ENCODE assay signal across 11 cellular contexts in genomic region chr1:154809436-154810413, GRCh38.
A peak's percentile ranks its signal among the peaks of the same experiment; 100 is the strongest.
DNase-seq lines count a peak whose midpoint lies in the region; ATAC-seq and TF ChIP-seq lines count a peak whose summit lies in the region.
"Had no signal": no experiment of that assay in that cellular context is flagged by ENCODE, and none has a peak within 500 bp of the region (broad histone marks: within the 10 kb centered on the region; RNA-seq: fewer than 3 reads in every experiment).

No MANE protein-coding gene starts in this region.

- no peak for ATAC-seq in HG03135 (IDR thresholded peaks at IDR 0.05; ENCODE audit: unreplicated experiment)

- no peak overlapping the region for H3K4me3 ChIP-seq in foreskin fibroblast (ENCODE audit: low read depth in 1 of 2, low read length in 2 of 2)

- TF ChIP-seq CTCF in foreskin fibroblast (IDR thresholded peaks at IDR 0.05; ENCODE audit: low read depth, low read length) = no peak

- no peaks in the 10 kb centered on the region for H3K9me3 Mint-ChIP-seq in activated CD4-positive, alpha-beta T cell treated with anti-CD3 and anti-CD28 coated beads, Interleukin-2, amount 10 ng/mL, durations not matched to agents 24 days and 14 days
- H3K9me3 Mint-ChIP-seq in stimulated activated naive CD8-positive, alpha-beta T cell treated with anti-CD3 and anti-CD28 coated beads, Interleukin-15, Interleukin-2, amounts not matched to agents 100 ng/mL and 50 ng/mL, for 24 hours = no peaks in the 10 kb centered on the region
- H3K9me3 Mint-ChIP-seq: neural crest cell; T-helper 1 cell treated with Interleukin-12 subunit alpha and Interleukin-12 subunit beta and Interleukin-4 antibody, amounts not matched to agents 30 μg/mL and 1 μg/mL, for 36 hours had no signal

- H3K27ac Mint-ChIP-seq in activated CD4-positive, alpha-beta T cell treated with anti-CD3 and anti-CD28 coated beads, Interleukin-2, amount 10 ng/mL, durations not matched to agents 24 days and 14 days = peak overlapping the region; percentile 5
- peak overlapping the region; percentile 50 for H3K27ac Mint-ChIP-seq in stimulated activated naive CD8-positive, alpha-beta T cell treated with anti-CD3 and anti-CD28 coated beads, Interleukin-15, Interleukin-2, amounts not matched to agents 100 ng/mL and 50 ng/mL, for 24 hours
- H3K27ac Mint-ChIP-seq: T-helper 1 cell treated with Interleukin-12 subunit alpha and Interleukin-12 subunit beta and Interleukin-4 antibody, amounts not matched to agents 30 μg/mL and 1 μg/mL, for 36 hours had no signal

- no peak for DNase-seq in activated CD4-positive, alpha-beta T cell treated with anti-CD3 and anti-CD28 coated beads, Interleukin-2, amount 10 ng/mL, durations not matched to agents 24 days and 14 days
- no peak for DNase-seq in activated CD4-positive, alpha-beta T cell treated with anti-CD3 and anti-CD28 coated beads for 4 hours
- peak; percentile 17 for DNase-seq in RKO (ENCODE audit: low spot score)
- DNase-seq in foreskin fibroblast = peak; percentile 9 to 41
- no peak for DNase-seq in AML-193 (lab: John Stamatoyannopoulos, UW)
- no peak for DNase-seq in NCI-H1694 (lab: John Stamatoyannopoulos, UW)
- DNase-seq: effector CD8-positive, alpha-beta T cell had no signal

- H3K4me1 Mint-ChIP-seq in activated CD4-positive, alpha-beta T cell treated with anti-CD3 and anti-CD28 coated beads, Interleukin-2, amount 10 ng/mL, durations not matched to agents 24 days and 14 days = peaks cover 15% of the 10 kb centered on the region
- peaks cover 26% of the 10 kb centered on the region for H3K4me1 Mint-ChIP-seq in stimulated activated naive CD8-positive, alpha-beta T cell treated with anti-CD3 and anti-CD28 coated beads, Interleukin-15, Interleukin-2, amounts not matched to agents 100 ng/mL and 50 ng/mL, for 24 hours (ENCODE audit: low read depth)

- no peaks in the 10 kb centered on the region for H3K36me3 Mint-ChIP-seq in activated CD4-positive, alpha-beta T cell treated with anti-CD3 and anti-CD28 coated beads, Interleukin-2, amount 10 ng/mL, durations not matched to agents 24 days and 14 days (ENCODE audit: low read depth)
- no peaks in the 10 kb centered on the region for H3K36me3 Mint-ChIP-seq in stimulated activated naive CD8-positive, alpha-beta T cell treated with anti-CD3 and anti-CD28 coated beads, Interleukin-15, Interleukin-2, amounts not matched to agents 100 ng/mL and 50 ng/mL, for 24 hours (ENCODE audit: low read depth)

- H3K4me3 Mint-ChIP-seq in activated CD4-positive, alpha-beta T cell treated with anti-CD3 and anti-CD28 coated beads, Interleukin-2, amount 10 ng/mL, durations not matched to agents 24 days and 14 days = no peak overlapping the region
- H3K4me3 Mint-ChIP-seq in stimulated activated naive CD8-positive, alpha-beta T cell treated with anti-CD3 and anti-CD28 coated beads, Interleukin-15, Interleukin-2, amounts not matched to agents 100 ng/mL and 50 ng/mL, for 24 hours = peak overlapping the region; percentile 20
- H3K4me3 Mint-ChIP-seq: neural crest cell; T-helper 1 cell treated with Interleukin-12 subunit alpha and Interleukin-12 subunit beta and Interleukin-4 antibody, amounts not matched to agents 30 μg/mL and 1 μg/mL, for 36 hours had no signal

- intact Hi-C loops in activated CD4-positive, alpha-beta T cell treated with anti-CD3 and anti-CD28 coated beads, Interleukin-2, amount 10 ng/mL, durations not matched to agents 24 days and 14 days (cut with micrococcal nuclease) = loop anchor here (5.0 kb wide), 1 partner anchor 38 kb away; no protein-coding TSS in a partner anchor

- peaks cover 22% of the 10 kb centered on the region for H3K27me3 Mint-ChIP-seq in activated CD4-positive, alpha-beta T cell treated with anti-CD3 and anti-CD28 coated beads, Interleukin-2, amount 10 ng/mL, durations not matched to agents 24 days and 14 days
- peaks cover 8% of the 10 kb centered on the region for H3K27me3 Mint-ChIP-seq in stimulated activated naive CD8-positive, alpha-beta T cell treated with anti-CD3 and anti-CD28 coated beads, Interleukin-15, Interleukin-2, amounts not matched to agents 100 ng/mL and 50 ng/mL, for 24 hours

Comparison
In these comparisons a context has a peak if more than half of its experiments do, and no peak if none do; other contexts are left out.
1. DNase-seq: peak in RKO (single experiment) and foreskin fibroblast (2 of 2); none in activated CD4-positive, alpha-beta T cell treated with anti-CD3 and anti-CD28 coated beads, Interleukin-2, amount 10 ng/mL, durations not matched to agents 24 days and 14 days (single experiment), activated CD4-positive, alpha-beta T cell treated with anti-CD3 and anti-CD28 coated beads for 4 hours (0 of 2), AML-193 (0 of 2) and NCI-H1694 (single experiment).